ENCODE assay signal across 18 cellular contexts in the genomic region with DNA sequence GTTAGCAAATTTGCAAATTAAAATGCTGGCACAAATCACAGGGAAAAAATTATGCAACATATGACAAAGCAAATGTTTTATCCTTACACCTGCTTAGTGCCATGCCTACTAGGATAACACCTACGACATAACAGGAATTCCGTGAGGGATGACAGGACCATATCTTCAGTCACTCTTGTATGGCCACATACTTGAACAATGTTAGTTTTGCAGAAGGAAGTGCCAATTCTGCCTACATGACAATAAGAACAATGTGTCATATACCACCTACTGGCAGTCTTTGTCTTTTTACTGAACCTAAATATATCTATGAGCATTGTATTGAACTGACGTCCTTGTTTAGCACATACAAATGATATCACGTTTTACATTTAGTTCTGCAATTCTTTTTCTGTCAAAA.
DNase-seq lines count a peak whose midpoint lies in the region; ATAC-seq and TF ChIP-seq lines count a peak whose summit lies in the region.
"Had no signal": no experiment of that assay in that cellular context is flagged by ENCODE, and none has a peak within 500 bp of the region (broad histone marks: within the 10 kb centered on the region; RNA-seq: fewer than 3 reads in every experiment).

No MANE protein-coding gene starts in this region.

- CTCF ChIA-PET in MCF 10A (lab: Yijun Ruan, JAX) = no interaction called here

- TF ChIP-seq POLR2A in breast epithelium (IDR thresholded peaks at IDR 0.05) = no peak

- no peak overlapping the region for H3K4me3 ChIP-seq in breast epithelium
- H3K4me3 ChIP-seq in endodermal cell (ENCODE audit: low read length) = no peak overlapping the region
- H3K4me3 ChIP-seq: A549, GM23248 had no signal

- H3K27me3 ChIP-seq in breast epithelium (no peaks in the 10 kb centered on the region), endodermal cell (ENCODE audit: control insufficient read depth, insufficient read depth, low read length, poor library complexity, severe bottlenecking) (no peaks in the 10 kb centered on the region)

- BruUV-seq in MCF 10A (replicated peaks; lab: Mats Ljungman, UMichigan) = no TSS peak

- no peaks in the 10 kb centered on the region for H3K36me3 ChIP-seq in breast epithelium
- H3K36me3 ChIP-seq in endodermal cell (ENCODE audit: control insufficient read depth, insufficient read depth, low read length) = no peaks in the 10 kb centered on the region

- POLR2A ChIA-PET in MCF 10A (lab: Yijun Ruan, JAX) = no interaction called here

- TF ChIP-seq CTCF in MCF 10A (IDR thresholded peaks at IDR 0.05; ENCODE audit: unreplicated experiment) = no peak
- TF ChIP-seq CTCF in breast epithelium (IDR thresholded peaks at IDR 0.05) = no peak
- TF ChIP-seq CTCF in endodermal cell (conservative IDR thresholded peaks at IDR 0.05) = no peak

- H3K4me1 Mint-ChIP-seq in MCF 10A (ENCODE audit: insufficient read depth, unreplicated experiment) (no peaks in the 10 kb centered on the region), endodermal cell (no peaks in the 10 kb centered on the region)

- H3K9me3 ChIP-seq in breast epithelium = no peaks in the 10 kb centered on the region
- no peaks in the 10 kb centered on the region for H3K9me3 ChIP-seq in endodermal cell (ENCODE audit: control insufficient read depth, low read length)
- H3K9me3 ChIP-seq: A549 had no signal

- WGBS in endodermal cell (ENCODE audit: insufficient coverage in 1 of 2, insufficient read length in 1 of 2), 2 experiments = 92 to 100% methylated on average over 2 to 4 of the region's 4 CpGs

- H3K4me3 Mint-ChIP-seq in MCF 10A (ENCODE audit: unreplicated experiment) (no peak overlapping the region), endodermal cell (no peak overlapping the region)

- peak; percentile 44 for DNase-seq in MCF 10A (ENCODE audit: unreplicated experiment)
- no peak for DNase-seq in breast epithelium (ENCODE audit: low spot score in 2 of 2)
- DNase-seq in RKO (ENCODE audit: low spot score) = peak; percentile 7
- peak; percentile 11 for DNase-seq in inferior parietal cortex (ENCODE audit: extremely low spot score)
- DNase-seq in retina = no peak
- DNase-seq in endodermal cell = no peak
- DNase-seq: COR-L47; DMS79 treated with DMSO at 0.1 percent for 48 hours; GM23248; NCI-H2107; NCI-H69; NK-92 treated with Interleukin-12 subunit alpha and Interleukin-12 subunit beta, amount 100 ng/mL, for 24 hours; SHP77 treated with DMSO at 0.1 percent for 48 hours had no signal

- no peaks in the 10 kb centered on the region for H3K36me3 Mint-ChIP-seq in MCF 10A (ENCODE audit: insufficient read depth, unreplicated experiment)
- no peaks in the 10 kb centered on the region for H3K36me3 Mint-ChIP-seq in endodermal cell (ENCODE audit: low read depth)

- H3K27ac ChIP-seq in breast epithelium (no peak overlapping the region), endodermal cell (ENCODE audit: low read depth, low read length) (no peak overlapping the region)
- H3K27ac ChIP-seq: A549, C4-2B, GM23248, KMS-11 had no signal

- no peak for ATAC-seq in GM21515 (IDR thresholded peaks at IDR 0.05; ENCODE audit: unreplicated experiment)
- ATAC-seq: A549, Panc1 had no signal

- intact Hi-C loops in MCF 10A (cut with micrococcal nuclease) (no loop called here), breast epithelium (cut with DNase I; ENCODE audit: low total_unique reads) (no loop called here)

- H3K9ac ChIP-seq in endodermal cell (ENCODE audit: extremely low read depth, low read length, poor library complexity, severe bottlenecking) = no peak overlapping the region
- H3K9ac ChIP-seq: GM23248, KMS-11 had no signal

- H3K27me3 Mint-ChIP-seq in MCF 10A (ENCODE audit: insufficient read depth, unreplicated experiment) = no peaks in the 10 kb centered on the region
- no peaks in the 10 kb centered on the region for H3K27me3 Mint-ChIP-seq in endodermal cell (ENCODE audit: insufficient read depth)

- no peak overlapping the region for H3K27ac Mint-ChIP-seq in MCF 10A (ENCODE audit: low read depth, unreplicated experiment)
- no peak overlapping the region for H3K27ac Mint-ChIP-seq in endodermal cell

- H3K9me3 Mint-ChIP-seq in MCF 10A (ENCODE audit: unreplicated experiment) (no peaks in the 10 kb centered on the region), endodermal cell (no peaks in the 10 kb centered on the region)

- H3K4me1 ChIP-seq in breast epithelium (no peaks in the 10 kb centered on the region), endodermal cell (ENCODE audit: control insufficient read depth, insufficient read depth, low read length) (no peaks in the 10 kb centered on the region)
- H3K4me1 ChIP-seq: A549 had no signal

Comparison
In these comparisons a context has a peak if more than half of its experiments do, and no peak if none do; other contexts are left out.
1. DNase-seq: peak in MCF 10A (single experiment), RKO (single experiment) and inferior parietal cortex (single experiment); none in breast epithelium (0 of 2), retina (single experiment) and endodermal cell (single experiment).